Comparison of ENCODE assay signal across 8 cellular contexts in the genomic region with DNA sequence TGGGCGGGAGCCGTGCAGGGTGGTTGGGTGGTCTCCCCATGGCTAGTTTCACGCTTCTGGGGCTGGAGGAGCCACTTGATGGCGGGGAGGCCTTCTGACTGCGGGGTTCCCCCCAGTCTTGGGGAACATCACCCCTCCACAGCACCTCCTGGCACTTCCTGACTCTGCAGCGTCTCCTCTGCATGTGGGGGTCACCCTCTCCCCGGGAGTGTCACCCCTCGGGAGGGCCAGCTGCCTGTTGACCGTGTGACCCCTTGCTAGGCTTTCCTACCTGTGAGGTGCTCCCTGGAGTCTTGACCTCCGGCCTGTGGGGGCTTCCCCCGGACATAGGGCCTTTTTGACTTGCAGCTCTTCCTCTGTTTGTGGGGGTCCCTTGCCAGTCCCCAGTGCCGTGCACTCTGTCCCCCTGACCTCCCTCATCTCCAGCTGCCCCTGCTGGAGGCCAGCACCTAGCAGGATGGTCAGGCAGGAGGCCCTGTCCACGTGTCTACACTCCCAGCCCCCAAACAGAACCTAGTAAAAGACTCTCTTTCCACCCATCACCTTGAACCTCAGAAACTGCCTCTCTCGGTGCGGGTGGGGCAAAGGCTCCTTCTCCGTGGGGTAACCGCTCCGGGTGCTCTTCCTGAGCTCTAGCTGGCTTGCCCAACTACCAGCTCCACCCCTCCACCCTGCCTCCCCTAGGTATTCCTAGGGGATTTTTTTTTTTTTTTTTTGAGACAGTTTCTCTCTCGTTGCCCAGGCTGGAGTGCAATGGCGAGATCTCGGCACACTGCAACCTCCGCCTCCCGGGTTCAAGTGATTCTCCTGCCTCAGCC. TPM values are rescaled to one million over a fixed set of nuclear protein-coding genes. Genes with fewer than 3 reads are reported as not detected.
A peak's percentile ranks its signal among the peaks of the same experiment; 100 is the strongest.
DNase-seq lines count a peak whose midpoint lies in the region; ATAC-seq lines count a peak whose summit lies in the region.

No MANE protein-coding gene starts in this region.

- no peaks in the 10 kb centered on the region for H3K27me3 ChIP-seq in muscle layer of colon (ENCODE audit: control insufficient read depth in 1 of 2, insufficient read depth in 2 of 2, low read length in 2 of 2)

- no peaks in the 10 kb centered on the region for H3K36me3 ChIP-seq in muscle layer of colon (ENCODE audit: insufficient read depth, low read length)

- H3K27ac ChIP-seq in caudate nucleus (ENCODE audit: low read depth, low read length): peak overlapping the region; percentile 6
- peak overlapping the region; percentile 58 for H3K27ac ChIP-seq in muscle layer of colon (ENCODE audit: low read depth, low read length)

- ATAC-seq in GM18520 (IDR thresholded peaks at IDR 0.05; ENCODE audit: unreplicated experiment): peak; percentile 13

- H3K9me3 ChIP-seq in muscle layer of colon (ENCODE audit: low read length): no peaks in the 10 kb centered on the region

- DNase-seq in HK-2 (ENCODE audit: unreplicated experiment): peak; percentile 16
- DNase-seq in caudate nucleus (lab: John Stamatoyannopoulos, UW): no peak
- no peak for DNase-seq in mucosa of gallbladder (ENCODE audit: low spot score)
- DNase-seq in stimulated activated CD4-positive, alpha-beta T cell treated with anti-CD3 and anti-CD28 coated beads, Interleukin-4, amount 100 ng/mL, for 24 hours: no peak
- no peak for DNase-seq in hepatic stellate cell (ENCODE audit: low spot score)
- DNase-seq in CD1c-positive myeloid dendritic cell (ENCODE audit: extremely low spot score): no peak

- peak overlapping the region; percentile 68 to 74 for H3K4me3 ChIP-seq in muscle layer of colon (ENCODE audit: low read depth in 1 of 2, low read length in 2 of 2)

- H3K4me1 ChIP-seq in muscle layer of colon (ENCODE audit: insufficient read depth, low read length): peaks cover 6% of the 10 kb centered on the region

- peak overlapping the region; percentile 44 for H3K9ac ChIP-seq in muscle layer of colon (ENCODE audit: low read length)

RNA-seq across cellular contexts. Expression of a gene that starts 0.7 kb away (rescaled TPM):
- total RNA-seq in mucosa of gallbladder: 56.9 TPM
